ENCODE assay signal across 16 cellular contexts in the genomic region with DNA sequence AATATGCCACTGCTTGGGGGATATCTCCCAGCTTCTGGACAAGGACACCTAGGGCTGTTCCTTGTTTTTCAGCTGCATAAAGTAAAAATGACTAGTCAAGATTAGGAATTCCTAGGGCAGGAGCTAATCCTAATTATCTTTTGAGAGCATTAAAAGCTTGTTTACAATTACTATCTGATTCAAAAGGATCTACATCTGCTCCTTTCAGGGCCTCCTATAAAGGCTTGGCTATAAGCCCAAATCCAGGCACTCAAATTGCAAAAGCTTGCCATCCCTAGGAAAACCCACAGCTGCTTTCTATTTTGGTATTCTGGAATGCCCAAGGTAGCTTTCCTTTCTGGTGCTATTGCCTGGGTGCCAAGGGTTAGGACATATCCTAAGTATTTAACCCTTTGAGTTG.
DNase-seq lines count a peak whose midpoint lies in the region; ATAC-seq lines count a peak whose summit lies in the region.
"Had no signal": no experiment of that assay in that cellular context is flagged by ENCODE, and none has a peak within 500 bp of the region (broad histone marks: within the 10 kb centered on the region; RNA-seq: fewer than 3 reads in every experiment).

No MANE protein-coding gene starts in this region.

- no peaks in the 10 kb centered on the region for H3K9me3 Mint-ChIP-seq in effector memory CD8-positive, alpha-beta T cell

- peak; percentile 2 for DNase-seq in DMS79 (lab: John Stamatoyannopoulos, UW)
- DNase-seq in NCI-H146 (lab: John Stamatoyannopoulos, UW): peak; percentile 2
- DNase-seq in NCI-H69 (lab: John Stamatoyannopoulos, UW): peak; percentile 91
- peak; percentile 20 for DNase-seq in epidermal melanocyte (ENCODE audit: insufficient read length, low spot score)
- DNase-seq in activated effector memory CD4-positive, alpha-beta T cell treated with anti-CD3 and anti-CD28 coated beads, Interleukin-2, amount 50 U/mL, for 16 hours: no peak
- no peak for DNase-seq in dedifferentiated amniotic fluid mesenchymal stem cell (ENCODE audit: extremely low spot score)
- DNase-seq in effector memory CD8-positive, alpha-beta T cell: no peak
- DNase-seq: activated CD4-positive, alpha-beta T cell treated with anti-CD3 and anti-CD28 coated beads for 4 hours; activated CD8-positive, alpha-beta memory T cell treated with anti-CD3 and anti-CD28 coated beads, Interleukin-2, amount 50 U/mL, for 48 hours; activated naive CD4-positive, alpha-beta T cell; Caco-2; HCEC 1CT; naive B cell; SIG-M5; testis had no signal

- no peak overlapping the region for H3K27ac Mint-ChIP-seq in effector memory CD8-positive, alpha-beta T cell
- H3K27ac Mint-ChIP-seq: naive B cell had no signal

- H3K4me3 Mint-ChIP-seq in effector memory CD8-positive, alpha-beta T cell: no peak overlapping the region
- H3K4me3 Mint-ChIP-seq: naive B cell had no signal

- no peaks in the 10 kb centered on the region for H3K4me1 Mint-ChIP-seq in effector memory CD8-positive, alpha-beta T cell (ENCODE audit: low read depth in 2 of 2)
- H3K4me1 Mint-ChIP-seq: naive B cell had no signal

- no peaks in the 10 kb centered on the region for H3K36me3 Mint-ChIP-seq in effector memory CD8-positive, alpha-beta T cell (ENCODE audit: insufficient read depth)
- H3K36me3 Mint-ChIP-seq: naive B cell had no signal

- peaks cover 9 to 16% of the 10 kb centered on the region in 2 donors for H3K27me3 Mint-ChIP-seq in effector memory CD8-positive, alpha-beta T cell

- ATAC-seq in HG02588 (IDR thresholded peaks at IDR 0.05; ENCODE audit: unreplicated experiment): no peak
- no peak for ATAC-seq in effector memory CD8-positive, alpha-beta T cell (replicated peaks)

Comparison
In these comparisons a context has a peak if more than half of its experiments do, and no peak if none do; other contexts are left out.
1. DNase-seq: peak in DMS79 (single experiment), NCI-H146 (single experiment), NCI-H69 (single experiment) and epidermal melanocyte (single experiment); none in activated effector memory CD4-positive, alpha-beta T cell treated with anti-CD3 and anti-CD28 coated beads, Interleukin-2, amount 50 U/mL, for 16 hours (single experiment), dedifferentiated amniotic fluid mesenchymal stem cell (single experiment) and effector memory CD8-positive, alpha-beta T cell (0 of 3).